In genomic region chr3:156795890-156796451, GRCh38 we compare ENCODE assay signal across 1 cellular context.
TF ChIP-seq lines count a peak whose summit lies in the region.

No MANE protein-coding gene starts in this region.

TF ChIP-seq in K562, 482 proteins besides CTCF, POLR2A, EP300 and RAD21 (continued from another document):
- TF ChIP-seq, protein P1, sequence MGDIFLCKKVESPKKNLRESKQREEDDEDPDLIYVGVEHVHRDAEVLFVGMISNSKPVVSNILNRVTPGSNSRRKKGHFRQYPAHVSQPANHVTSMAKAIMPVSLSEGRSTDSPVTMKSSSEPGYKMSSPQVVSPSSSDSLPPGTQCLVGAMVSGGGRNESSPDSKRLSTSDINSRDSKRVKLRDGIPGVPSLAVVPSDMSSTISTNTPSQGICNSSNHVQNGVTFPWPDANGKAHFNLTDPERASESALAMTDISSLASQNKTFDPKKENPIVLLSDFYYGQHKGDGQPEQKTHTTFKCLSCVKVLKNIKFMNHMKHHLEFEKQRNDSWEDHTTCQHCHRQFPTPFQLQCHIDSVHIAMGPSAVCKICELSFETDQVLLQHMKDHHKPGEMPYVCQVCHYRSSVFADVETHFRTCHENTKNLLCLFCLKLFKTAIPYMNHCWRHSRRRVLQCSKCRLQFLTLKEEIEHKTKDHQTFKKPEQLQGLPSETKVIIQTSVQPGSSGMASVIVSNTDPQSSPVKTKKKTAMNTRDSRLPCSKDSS (IDR thresholded peaks at IDR 0.05; ENCODE audit: low read depth, partially characterized antibody): no peak
- TF ChIP-seq IRF9 (tag; IDR thresholded peaks at IDR 0.05) (no peak), CBX5 (IDR thresholded peaks at IDR 0.05; ENCODE audit: borderline replicate concordance, low read depth) (no peak), PTRF (tag; IDR thresholded peaks at IDR 0.05) (peak; percentile 31; the same call in 1 of the 2 replicates), ZSCAN29 (IDR thresholded peaks at IDR 0.05) (no peak), FOXA3 (CRISPR knock-in tag; conservative IDR thresholded peaks at IDR 0.05 in 1 of 2, IDR thresholded peaks at IDR 0.05 in 1 of 2) (peak; percentile 70 to 85; a peak in 3 of 4 replicates), RFX7 (CRISPR knock-in tag; IDR thresholded peaks at IDR 0.05) (no peak), E4F1 (CRISPR knock-in tag; IDR thresholded peaks at IDR 0.05; ENCODE audit: borderline replicate concordance) (no peak), MLX (CRISPR knock-in tag; conservative IDR thresholded peaks at IDR 0.05) (no peak), RBM25 (IDR thresholded peaks at IDR 0.05; ENCODE audit: low read depth, low read length, severe bottlenecking) (no peak), NR2F6 (CRISPR knock-in tag; IDR thresholded peaks at IDR 0.05) (no peak), ZNF316 (IDR thresholded peaks at IDR 0.05) (peak; percentile 98), ZNF398 (CRISPR knock-in tag; IDR thresholded peaks at IDR 0.05) (no peak), SIX5 (IDR thresholded peaks at IDR 0.05; ENCODE audit: borderline replicate concordance in 1 of 2, insufficient read depth in 1 of 2, low read depth in 1 of 2, low read length in 2 of 2) (no peak), MAFK (IDR thresholded peaks at IDR 0.05; ENCODE audit: low read length) (peak; percentile 94), ZBTB33 (CRISPR knock-in tag; IDR thresholded peaks at IDR 0.05) (no peak), GATAD2A (IDR thresholded peaks at IDR 0.05) (no peak), TCF3 (CRISPR knock-in tag; IDR thresholded peaks at IDR 0.05) (no peak), SRSF3 (IDR thresholded peaks at IDR 0.05; ENCODE audit: insufficient read depth, low read length) (no peak), ZNF778 (CRISPR knock-in tag; IDR thresholded peaks at IDR 0.05) (no peak), MAFG (tag; conservative IDR thresholded peaks at IDR 0.05) (peak; percentile 95), KLF1 (tag; IDR thresholded peaks at IDR 0.05) (no peak), SMARCE1 (IDR thresholded peaks at IDR 0.05) (no peak), ZBTB11 (CRISPR knock-in tag; IDR thresholded peaks at IDR 0.05) (no peak)
- TF ChIP-seq, protein P2, sequence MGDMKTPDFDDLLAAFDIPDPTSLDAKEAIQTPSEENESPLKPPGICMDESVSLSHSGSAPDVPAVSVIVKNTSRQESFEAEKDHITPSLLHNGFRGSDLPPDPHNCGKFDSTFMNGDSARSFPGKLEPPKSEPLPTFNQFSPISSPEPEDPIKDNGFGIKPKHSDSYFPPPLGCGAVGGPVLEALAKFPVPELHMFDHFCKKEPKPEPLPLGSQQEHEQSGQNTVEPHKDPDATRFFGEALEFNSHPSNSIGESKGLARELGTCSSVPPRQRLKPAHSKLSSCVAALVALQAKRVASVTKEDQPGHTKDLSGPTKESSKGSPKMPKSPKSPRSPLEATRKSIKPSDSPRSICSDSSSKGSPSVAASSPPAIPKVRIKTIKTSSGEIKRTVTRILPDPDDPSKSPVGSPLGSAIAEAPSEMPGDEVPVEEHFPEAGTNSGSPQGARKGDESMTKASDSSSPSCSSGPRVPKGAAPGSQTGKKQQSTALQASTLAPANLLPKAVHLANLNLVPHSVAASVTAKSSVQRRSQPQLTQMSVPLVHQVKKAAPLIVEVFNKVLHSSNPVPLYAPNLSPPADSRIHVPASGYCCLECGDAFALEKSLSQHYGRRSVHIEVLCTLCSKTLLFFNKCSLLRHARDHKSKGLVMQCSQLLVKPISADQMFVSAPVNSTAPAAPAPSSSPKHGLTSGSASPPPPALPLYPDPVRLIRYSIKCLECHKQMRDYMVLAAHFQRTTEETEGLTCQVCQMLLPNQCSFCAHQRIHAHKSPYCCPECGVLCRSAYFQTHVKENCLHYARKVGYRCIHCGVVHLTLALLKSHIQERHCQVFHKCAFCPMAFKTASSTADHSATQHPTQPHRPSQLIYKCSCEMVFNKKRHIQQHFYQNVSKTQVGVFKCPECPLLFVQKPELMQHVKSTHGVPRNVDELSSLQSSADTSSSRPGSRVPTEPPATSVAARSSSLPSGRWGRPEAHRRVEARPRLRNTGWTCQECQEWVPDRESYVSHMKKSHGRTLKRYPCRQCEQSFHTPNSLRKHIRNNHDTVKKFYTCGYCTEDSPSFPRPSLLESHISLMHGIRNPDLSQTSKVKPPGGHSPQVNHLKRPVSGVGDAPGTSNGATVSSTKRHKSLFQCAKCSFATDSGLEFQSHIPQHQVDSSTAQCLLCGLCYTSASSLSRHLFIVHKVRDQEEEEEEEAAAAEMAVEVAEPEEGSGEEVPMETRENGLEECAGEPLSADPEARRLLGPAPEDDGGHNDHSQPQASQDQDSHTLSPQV (IDR thresholded peaks at IDR 0.05): 0 out of 2 replicates have a peak, but pooled peaks have one; percentile 33
- TF ChIP-seq, protein P3, sequence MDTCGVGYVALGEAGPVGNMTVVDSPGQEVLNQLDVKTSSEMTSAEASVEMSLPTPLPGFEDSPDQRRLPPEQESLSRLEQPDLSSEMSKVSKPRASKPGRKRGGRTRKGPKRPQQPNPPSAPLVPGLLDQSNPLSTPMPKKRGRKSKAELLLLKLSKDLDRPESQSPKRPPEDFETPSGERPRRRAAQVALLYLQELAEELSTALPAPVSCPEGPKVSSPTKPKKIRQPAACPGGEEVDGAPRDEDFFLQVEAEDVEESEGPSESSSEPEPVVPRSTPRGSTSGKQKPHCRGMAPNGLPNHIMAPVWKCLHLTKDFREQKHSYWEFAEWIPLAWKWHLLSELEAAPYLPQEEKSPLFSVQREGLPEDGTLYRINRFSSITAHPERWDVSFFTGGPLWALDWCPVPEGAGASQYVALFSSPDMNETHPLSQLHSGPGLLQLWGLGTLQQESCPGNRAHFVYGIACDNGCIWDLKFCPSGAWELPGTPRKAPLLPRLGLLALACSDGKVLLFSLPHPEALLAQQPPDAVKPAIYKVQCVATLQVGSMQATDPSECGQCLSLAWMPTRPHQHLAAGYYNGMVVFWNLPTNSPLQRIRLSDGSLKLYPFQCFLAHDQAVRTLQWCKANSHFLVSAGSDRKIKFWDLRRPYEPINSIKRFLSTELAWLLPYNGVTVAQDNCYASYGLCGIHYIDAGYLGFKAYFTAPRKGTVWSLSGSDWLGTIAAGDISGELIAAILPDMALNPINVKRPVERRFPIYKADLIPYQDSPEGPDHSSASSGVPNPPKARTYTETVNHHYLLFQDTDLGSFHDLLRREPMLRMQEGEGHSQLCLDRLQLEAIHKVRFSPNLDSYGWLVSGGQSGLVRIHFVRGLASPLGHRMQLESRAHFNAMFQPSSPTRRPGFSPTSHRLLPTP (IDR thresholded peaks at IDR 0.05; ENCODE audit: borderline replicate concordance, extremely low read depth, insufficient read length): no peak
